Comparison of ENCODE assay signal across 1 cellular context in genomic region chr17:8288336-8289102, GRCh38.
TF ChIP-seq lines count a peak whose summit lies in the region.

A gene with protein sequence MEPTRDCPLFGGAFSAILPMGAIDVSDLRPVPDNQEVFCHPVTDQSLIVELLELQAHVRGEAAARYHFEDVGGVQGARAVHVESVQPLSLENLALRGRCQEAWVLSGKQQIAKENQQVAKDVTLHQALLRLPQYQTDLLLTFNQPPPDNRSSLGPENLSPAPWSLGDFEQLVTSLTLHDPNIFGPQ (plus strand): TSS chr17:8288670. CDS start chr17:8288789, 119 bp downstream.

TF ChIP-seq in K562, 482 proteins besides CTCF, POLR2A, EP300 and RAD21 (continued from another document and continues in another):
- TF ChIP-seq, protein P1, sequence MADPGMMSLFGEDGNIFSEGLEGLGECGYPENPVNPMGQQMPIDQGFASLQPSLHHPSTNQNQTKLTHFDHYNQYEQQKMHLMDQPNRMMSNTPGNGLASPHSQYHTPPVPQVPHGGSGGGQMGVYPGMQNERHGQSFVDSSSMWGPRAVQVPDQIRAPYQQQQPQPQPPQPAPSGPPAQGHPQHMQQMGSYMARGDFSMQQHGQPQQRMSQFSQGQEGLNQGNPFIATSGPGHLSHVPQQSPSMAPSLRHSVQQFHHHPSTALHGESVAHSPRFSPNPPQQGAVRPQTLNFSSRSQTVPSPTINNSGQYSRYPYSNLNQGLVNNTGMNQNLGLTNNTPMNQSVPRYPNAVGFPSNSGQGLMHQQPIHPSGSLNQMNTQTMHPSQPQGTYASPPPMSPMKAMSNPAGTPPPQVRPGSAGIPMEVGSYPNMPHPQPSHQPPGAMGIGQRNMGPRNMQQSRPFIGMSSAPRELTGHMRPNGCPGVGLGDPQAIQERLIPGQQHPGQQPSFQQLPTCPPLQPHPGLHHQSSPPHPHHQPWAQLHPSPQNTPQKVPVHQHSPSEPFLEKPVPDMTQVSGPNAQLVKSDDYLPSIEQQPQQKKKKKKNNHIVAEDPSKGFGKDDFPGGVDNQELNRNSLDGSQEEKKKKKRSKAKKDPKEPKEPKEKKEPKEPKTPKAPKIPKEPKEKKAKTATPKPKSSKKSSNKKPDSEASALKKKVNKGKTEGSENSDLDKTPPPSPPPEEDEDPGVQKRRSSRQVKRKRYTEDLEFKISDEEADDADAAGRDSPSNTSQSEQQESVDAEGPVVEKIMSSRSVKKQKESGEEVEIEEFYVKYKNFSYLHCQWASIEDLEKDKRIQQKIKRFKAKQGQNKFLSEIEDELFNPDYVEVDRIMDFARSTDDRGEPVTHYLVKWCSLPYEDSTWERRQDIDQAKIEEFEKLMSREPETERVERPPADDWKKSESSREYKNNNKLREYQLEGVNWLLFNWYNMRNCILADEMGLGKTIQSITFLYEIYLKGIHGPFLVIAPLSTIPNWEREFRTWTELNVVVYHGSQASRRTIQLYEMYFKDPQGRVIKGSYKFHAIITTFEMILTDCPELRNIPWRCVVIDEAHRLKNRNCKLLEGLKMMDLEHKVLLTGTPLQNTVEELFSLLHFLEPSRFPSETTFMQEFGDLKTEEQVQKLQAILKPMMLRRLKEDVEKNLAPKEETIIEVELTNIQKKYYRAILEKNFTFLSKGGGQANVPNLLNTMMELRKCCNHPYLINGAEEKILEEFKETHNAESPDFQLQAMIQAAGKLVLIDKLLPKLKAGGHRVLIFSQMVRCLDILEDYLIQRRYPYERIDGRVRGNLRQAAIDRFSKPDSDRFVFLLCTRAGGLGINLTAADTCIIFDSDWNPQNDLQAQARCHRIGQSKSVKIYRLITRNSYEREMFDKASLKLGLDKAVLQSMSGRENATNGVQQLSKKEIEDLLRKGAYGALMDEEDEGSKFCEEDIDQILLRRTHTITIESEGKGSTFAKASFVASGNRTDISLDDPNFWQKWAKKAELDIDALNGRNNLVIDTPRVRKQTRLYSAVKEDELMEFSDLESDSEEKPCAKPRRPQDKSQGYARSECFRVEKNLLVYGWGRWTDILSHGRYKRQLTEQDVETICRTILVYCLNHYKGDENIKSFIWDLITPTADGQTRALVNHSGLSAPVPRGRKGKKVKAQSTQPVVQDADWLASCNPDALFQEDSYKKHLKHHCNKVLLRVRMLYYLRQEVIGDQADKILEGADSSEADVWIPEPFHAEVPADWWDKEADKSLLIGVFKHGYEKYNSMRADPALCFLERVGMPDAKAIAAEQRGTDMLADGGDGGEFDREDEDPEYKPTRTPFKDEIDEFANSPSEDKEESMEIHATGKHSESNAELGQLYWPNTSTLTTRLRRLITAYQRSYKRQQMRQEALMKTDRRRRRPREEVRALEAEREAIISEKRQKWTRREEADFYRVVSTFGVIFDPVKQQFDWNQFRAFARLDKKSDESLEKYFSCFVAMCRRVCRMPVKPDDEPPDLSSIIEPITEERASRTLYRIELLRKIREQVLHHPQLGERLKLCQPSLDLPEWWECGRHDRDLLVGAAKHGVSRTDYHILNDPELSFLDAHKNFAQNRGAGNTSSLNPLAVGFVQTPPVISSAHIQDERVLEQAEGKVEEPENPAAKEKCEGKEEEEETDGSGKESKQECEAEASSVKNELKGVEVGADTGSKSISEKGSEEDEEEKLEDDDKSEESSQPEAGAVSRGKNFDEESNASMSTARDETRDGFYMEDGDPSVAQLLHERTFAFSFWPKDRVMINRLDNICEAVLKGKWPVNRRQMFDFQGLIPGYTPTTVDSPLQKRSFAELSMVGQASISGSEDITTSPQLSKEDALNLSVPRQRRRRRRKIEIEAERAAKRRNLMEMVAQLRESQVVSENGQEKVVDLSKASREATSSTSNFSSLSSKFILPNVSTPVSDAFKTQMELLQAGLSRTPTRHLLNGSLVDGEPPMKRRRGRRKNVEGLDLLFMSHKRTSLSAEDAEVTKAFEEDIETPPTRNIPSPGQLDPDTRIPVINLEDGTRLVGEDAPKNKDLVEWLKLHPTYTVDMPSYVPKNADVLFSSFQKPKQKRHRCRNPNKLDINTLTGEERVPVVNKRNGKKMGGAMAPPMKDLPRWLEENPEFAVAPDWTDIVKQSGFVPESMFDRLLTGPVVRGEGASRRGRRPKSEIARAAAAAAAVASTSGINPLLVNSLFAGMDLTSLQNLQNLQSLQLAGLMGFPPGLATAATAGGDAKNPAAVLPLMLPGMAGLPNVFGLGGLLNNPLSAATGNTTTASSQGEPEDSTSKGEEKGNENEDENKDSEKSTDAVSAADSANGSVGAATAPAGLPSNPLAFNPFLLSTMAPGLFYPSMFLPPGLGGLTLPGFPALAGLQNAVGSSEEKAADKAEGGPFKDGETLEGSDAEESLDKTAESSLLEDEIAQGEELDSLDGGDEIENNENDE (IDR thresholded peaks at IDR 0.05; ENCODE audit: low read depth, low read length): no peak
- TF ChIP-seq SREBF1 (IDR thresholded peaks at IDR 0.05; ENCODE audit: borderline replicate concordance, low read depth, low read length) (no peak), HDAC3 (IDR thresholded peaks at IDR 0.05; ENCODE audit: borderline replicate concordance, partially characterized antibody) (no peak), NRF1 (conservative IDR thresholded peaks at IDR 0.05 in 1 of 2, IDR thresholded peaks at IDR 0.05 in 1 of 2) (peak; percentile 57 to 65), BHLHE40 (IDR thresholded peaks at IDR 0.05; ENCODE audit: low read length) (no peak), ZBTB8A (IDR thresholded peaks at IDR 0.05; ENCODE audit: partially characterized antibody) (no peak), PREB (CRISPR knock-in tag; IDR thresholded peaks at IDR 0.05) (no peak), ZNF347 (CRISPR knock-in tag; IDR thresholded peaks at IDR 0.05; ENCODE audit: low read depth) (no peak), JUNB (CRISPR knock-in tag; conservative IDR thresholded peaks at IDR 0.05) (no peak), YY1 (IDR thresholded peaks at IDR 0.05; ENCODE audit: borderline replicate concordance in 1 of 3, control insufficient read depth in 1 of 3, extremely low read depth in 1 of 3, insufficient read depth in 3 of 3, insufficient read length in 1 of 3, insufficient replicate concordance in 2 of 3, low read depth in 1 of 3, low read length in 2 of 3) (no peak), TEAD2 (tag; IDR thresholded peaks at IDR 0.05) (no peak), SREBF2 (CRISPR knock-in tag; IDR thresholded peaks at IDR 0.05) (no peak), BCOR (IDR thresholded peaks at IDR 0.05) (no peak), EGR1 (conservative IDR thresholded peaks at IDR 0.05) (no peak), PRPF4 (IDR thresholded peaks at IDR 0.05; ENCODE audit: insufficient read depth, low read depth, low read length, poor library complexity, severe bottlenecking) (no peak), ZNF140 (CRISPR knock-in tag; IDR thresholded peaks at IDR 0.05) (no peak), TAF7 (tag; IDR thresholded peaks at IDR 0.05) (no peak), PTTG1 (tag; IDR thresholded peaks at IDR 0.05; ENCODE audit: low read depth) (no peak), GATAD2B (IDR thresholded peaks at IDR 0.05; ENCODE audit: borderline replicate concordance) (no peak), GABPA (tag; conservative IDR thresholded peaks at IDR 0.05; ENCODE audit: low read depth) (no peak), CBX3 (IDR thresholded peaks at IDR 0.05; ENCODE audit: borderline replicate concordance in 1 of 2, low read length in 2 of 2) (no peak), TFE3 (CRISPR knock-in tag; IDR thresholded peaks at IDR 0.05) (peak; percentile 52; the same call in 1 of the 2 replicates), ZNF551 (CRISPR knock-in tag; IDR thresholded peaks at IDR 0.05) (no peak), GATAD2A (IDR thresholded peaks at IDR 0.05) (no peak), RBM22 (IDR thresholded peaks at IDR 0.05; ENCODE audit: low read depth, low read length, poor library complexity, severe bottlenecking) (no peak), BDP1 (IDR thresholded peaks at IDR 0.05; ENCODE audit: insufficient read depth, insufficient read length) (no peak), SOX6 (IDR thresholded peaks at IDR 0.05) (no peak), ZBTB33 (CRISPR knock-in tag; IDR thresholded peaks at IDR 0.05) (peak; percentile 57; the same call in 1 of the 2 replicates)
- TF ChIP-seq, protein P2, sequence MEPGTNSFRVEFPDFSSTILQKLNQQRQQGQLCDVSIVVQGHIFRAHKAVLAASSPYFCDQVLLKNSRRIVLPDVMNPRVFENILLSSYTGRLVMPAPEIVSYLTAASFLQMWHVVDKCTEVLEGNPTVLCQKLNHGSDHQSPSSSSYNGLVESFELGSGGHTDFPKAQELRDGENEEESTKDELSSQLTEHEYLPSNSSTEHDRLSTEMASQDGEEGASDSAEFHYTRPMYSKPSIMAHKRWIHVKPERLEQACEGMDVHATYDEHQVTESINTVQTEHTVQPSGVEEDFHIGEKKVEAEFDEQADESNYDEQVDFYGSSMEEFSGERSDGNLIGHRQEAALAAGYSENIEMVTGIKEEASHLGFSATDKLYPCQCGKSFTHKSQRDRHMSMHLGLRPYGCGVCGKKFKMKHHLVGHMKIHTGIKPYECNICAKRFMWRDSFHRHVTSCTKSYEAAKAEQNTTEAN (CRISPR knock-in tag; IDR thresholded peaks at IDR 0.05): no peak
- TF ChIP-seq, protein P3, sequence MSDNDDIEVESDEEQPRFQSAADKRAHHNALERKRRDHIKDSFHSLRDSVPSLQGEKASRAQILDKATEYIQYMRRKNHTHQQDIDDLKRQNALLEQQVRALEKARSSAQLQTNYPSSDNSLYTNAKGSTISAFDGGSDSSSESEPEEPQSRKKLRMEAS (CRISPR knock-in tag; IDR thresholded peaks at IDR 0.05): no peak; the same call in 1 of the 2 replicates
- TF ChIP-seq, protein P4, sequence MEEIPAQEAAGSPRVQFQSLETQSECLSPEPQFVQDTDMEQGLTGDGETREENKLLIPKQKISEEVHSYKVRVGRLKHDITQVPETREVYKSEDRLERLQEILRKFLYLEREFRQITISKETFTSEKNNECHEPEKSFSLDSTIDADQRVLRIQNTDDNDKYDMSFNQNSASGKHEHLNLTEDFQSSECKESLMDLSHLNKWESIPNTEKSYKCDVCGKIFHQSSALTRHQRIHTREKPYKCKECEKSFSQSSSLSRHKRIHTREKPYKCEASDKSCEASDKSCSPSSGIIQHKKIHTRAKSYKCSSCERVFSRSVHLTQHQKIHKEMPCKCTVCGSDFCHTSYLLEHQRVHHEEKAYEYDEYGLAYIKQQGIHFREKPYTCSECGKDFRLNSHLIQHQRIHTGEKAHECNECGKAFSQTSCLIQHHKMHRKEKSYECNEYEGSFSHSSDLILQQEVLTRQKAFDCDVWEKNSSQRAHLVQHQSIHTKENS (CRISPR knock-in tag; IDR thresholded peaks at IDR 0.05): no peak
- TF ChIP-seq, protein P5, sequence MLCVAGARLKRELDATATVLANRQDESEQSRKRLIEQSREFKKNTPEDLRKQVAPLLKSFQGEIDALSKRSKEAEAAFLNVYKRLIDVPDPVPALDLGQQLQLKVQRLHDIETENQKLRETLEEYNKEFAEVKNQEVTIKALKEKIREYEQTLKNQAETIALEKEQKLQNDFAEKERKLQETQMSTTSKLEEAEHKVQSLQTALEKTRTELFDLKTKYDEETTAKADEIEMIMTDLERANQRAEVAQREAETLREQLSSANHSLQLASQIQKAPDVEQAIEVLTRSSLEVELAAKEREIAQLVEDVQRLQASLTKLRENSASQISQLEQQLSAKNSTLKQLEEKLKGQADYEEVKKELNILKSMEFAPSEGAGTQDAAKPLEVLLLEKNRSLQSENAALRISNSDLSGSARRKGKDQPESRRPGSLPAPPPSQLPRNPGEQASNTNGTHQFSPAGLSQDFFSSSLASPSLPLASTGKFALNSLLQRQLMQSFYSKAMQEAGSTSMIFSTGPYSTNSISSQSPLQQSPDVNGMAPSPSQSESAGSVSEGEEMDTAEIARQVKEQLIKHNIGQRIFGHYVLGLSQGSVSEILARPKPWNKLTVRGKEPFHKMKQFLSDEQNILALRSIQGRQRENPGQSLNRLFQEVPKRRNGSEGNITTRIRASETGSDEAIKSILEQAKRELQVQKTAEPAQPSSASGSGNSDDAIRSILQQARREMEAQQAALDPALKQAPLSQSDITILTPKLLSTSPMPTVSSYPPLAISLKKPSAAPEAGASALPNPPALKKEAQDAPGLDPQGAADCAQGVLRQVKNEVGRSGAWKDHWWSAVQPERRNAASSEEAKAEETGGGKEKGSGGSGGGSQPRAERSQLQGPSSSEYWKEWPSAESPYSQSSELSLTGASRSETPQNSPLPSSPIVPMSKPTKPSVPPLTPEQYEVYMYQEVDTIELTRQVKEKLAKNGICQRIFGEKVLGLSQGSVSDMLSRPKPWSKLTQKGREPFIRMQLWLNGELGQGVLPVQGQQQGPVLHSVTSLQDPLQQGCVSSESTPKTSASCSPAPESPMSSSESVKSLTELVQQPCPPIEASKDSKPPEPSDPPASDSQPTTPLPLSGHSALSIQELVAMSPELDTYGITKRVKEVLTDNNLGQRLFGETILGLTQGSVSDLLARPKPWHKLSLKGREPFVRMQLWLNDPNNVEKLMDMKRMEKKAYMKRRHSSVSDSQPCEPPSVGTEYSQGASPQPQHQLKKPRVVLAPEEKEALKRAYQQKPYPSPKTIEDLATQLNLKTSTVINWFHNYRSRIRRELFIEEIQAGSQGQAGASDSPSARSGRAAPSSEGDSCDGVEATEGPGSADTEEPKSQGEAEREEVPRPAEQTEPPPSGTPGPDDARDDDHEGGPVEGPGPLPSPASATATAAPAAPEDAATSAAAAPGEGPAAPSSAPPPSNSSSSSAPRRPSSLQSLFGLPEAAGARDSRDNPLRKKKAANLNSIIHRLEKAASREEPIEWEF (CRISPR knock-in tag; IDR thresholded peaks at IDR 0.05): no peak
